In genomic region chr14:24368215-24368561, GRCh38 we compare ENCODE assay signal across 1 cellular context.
TF ChIP-seq lines count a peak whose summit lies in the region.

No MANE protein-coding gene starts in this region.

TF ChIP-seq in H1, 55 proteins besides CTCF, POLR2A, EP300 and RAD21:
- TF ChIP-seq HDAC2 (IDR thresholded peaks at IDR 0.05; ENCODE audit: borderline replicate concordance in 1 of 2, low read depth in 2 of 2, low read length in 2 of 2) (0 out of 4 replicates have a peak, but pooled peaks of 1 of the 2 experiments have one; percentile 12), BRCA1 (IDR thresholded peaks at IDR 0.05; ENCODE audit: low read depth, low read length) (no peak), HDAC6 (IDR thresholded peaks at IDR 0.05; ENCODE audit: low read depth, low read length) (no peak), KDM4A (IDR thresholded peaks at IDR 0.05; ENCODE audit: low read depth, low read length, severe bottlenecking) (peak; percentile 18), PHF8 (conservative IDR thresholded peaks at IDR 0.05; ENCODE audit: low read depth, low read length) (0 out of 2 replicates have a peak, but pooled peaks have one; percentile 34), SAP30 (IDR thresholded peaks at IDR 0.05; ENCODE audit: insufficient read depth, insufficient replicate concordance, low read length) (peak; percentile 88)
